ENCODE assay signal across 9 cellular contexts in the genomic region with DNA sequence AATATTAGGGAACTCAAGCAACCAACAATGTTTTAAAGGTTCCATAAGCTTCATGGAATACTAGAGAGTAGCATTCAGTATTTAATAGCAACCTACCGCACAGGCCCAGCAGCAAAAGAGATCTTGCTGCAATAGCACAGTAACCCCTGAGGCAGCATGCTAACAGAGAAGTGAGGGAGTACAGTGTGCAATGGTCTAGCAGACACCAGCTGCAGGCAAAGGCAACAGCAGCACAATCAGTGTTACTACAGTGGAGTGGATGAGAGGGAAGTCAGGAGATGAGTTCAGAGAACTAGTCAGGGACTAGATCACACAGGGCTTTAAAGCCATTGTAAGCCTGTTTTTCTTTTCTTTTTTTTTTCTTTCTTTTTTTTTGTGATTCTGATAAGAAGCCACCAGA.
DNase-seq lines count a peak whose midpoint lies in the region; ATAC-seq and FAIRE-seq lines count a peak whose summit lies in the region.
"Had no signal": no experiment of that assay in that cellular context is flagged by ENCODE, and none has a peak within 500 bp of the region (broad histone marks: within the 10 kb centered on the region; RNA-seq: fewer than 3 reads in every experiment).

No MANE protein-coding gene starts in this region.

- DNase-seq in RPMI8226 (peak; percentile 41), kidney glomerular epithelial cell (lab: John Stamatoyannopoulos, UW) (peak; percentile 17), RCC 7860 (ENCODE audit: low spot score) (no peak), COLO668 (lab: John Stamatoyannopoulos, UW; ENCODE audit: unreplicated experiment) (no peak), NCI-H510A treated with DMSO at 0.1 percent for 48 hours (lab: John Stamatoyannopoulos, UW) (no peak)

- ATAC-seq in GM18502 (IDR thresholded peaks at IDR 0.05; ENCODE audit: poor library complexity, unreplicated experiment) (peak; percentile 49), HG02571 (IDR thresholded peaks at IDR 0.05; ENCODE audit: unreplicated experiment) (peak; percentile 36), HG03439 (IDR thresholded peaks at IDR 0.05; ENCODE audit: unreplicated experiment) (no peak)
- ATAC-seq: HCT116 had no signal

- no peak for FAIRE-seq in RCC 7860 (lab: Jason Lieb, UNC)

Comparison
In these comparisons a context has a peak if more than half of its experiments do, and no peak if none do; other contexts are left out.
1. DNase-seq: peak in RPMI8226 (single experiment) and kidney glomerular epithelial cell (single experiment); none in RCC 7860 (single experiment), COLO668 (single experiment) and NCI-H510A treated with DMSO at 0.1 percent for 48 hours (single experiment).